In genomic region chr3:52294320-52295150, GRCh38 we compare ENCODE assay signal across 1 cellular context.
TF ChIP-seq lines count a peak whose summit lies in the region.

No MANE protein-coding gene starts in this region.

TF ChIP-seq in GM12878, 131 proteins besides CTCF, POLR2A, EP300 and RAD21:
- TF ChIP-seq PAX8 (IDR thresholded peaks at IDR 0.05) = no peak
- no peak for TF ChIP-seq SRF (IDR thresholded peaks at IDR 0.05; ENCODE audit: low read depth in 2 of 2, low read length in 2 of 2)
- TF ChIP-seq IRF3 (IDR thresholded peaks at IDR 0.05) = no peak
- TF ChIP-seq RUNX3 (IDR thresholded peaks at IDR 0.05; ENCODE audit: low read length) = no peak
- no peak for TF ChIP-seq GATAD2B (conservative IDR thresholded peaks at IDR 0.05; ENCODE audit: low read depth)
- TF ChIP-seq ASH2L (IDR thresholded peaks at IDR 0.05; ENCODE audit: borderline replicate concordance, low read depth) = no peak
- TF ChIP-seq BACH1 (IDR thresholded peaks at IDR 0.05; ENCODE audit: borderline replicate concordance) = no peak
- no peak for TF ChIP-seq POLR2AphosphoS2 (IDR thresholded peaks at IDR 0.05; ENCODE audit: low read depth, low read length)
- TF ChIP-seq BRCA1 (IDR thresholded peaks at IDR 0.05; ENCODE audit: low read depth, low read length) = no peak
- no peak for TF ChIP-seq SIN3A (IDR thresholded peaks at IDR 0.05; ENCODE audit: low read depth, low read length)
- no peak for TF ChIP-seq RAD51 (IDR thresholded peaks at IDR 0.05)
- no peak for TF ChIP-seq FOXM1 (IDR thresholded peaks at IDR 0.05; ENCODE audit: low read depth, low read length)
